Comparison of ENCODE assay signal across 1 cellular context in the genomic region with DNA sequence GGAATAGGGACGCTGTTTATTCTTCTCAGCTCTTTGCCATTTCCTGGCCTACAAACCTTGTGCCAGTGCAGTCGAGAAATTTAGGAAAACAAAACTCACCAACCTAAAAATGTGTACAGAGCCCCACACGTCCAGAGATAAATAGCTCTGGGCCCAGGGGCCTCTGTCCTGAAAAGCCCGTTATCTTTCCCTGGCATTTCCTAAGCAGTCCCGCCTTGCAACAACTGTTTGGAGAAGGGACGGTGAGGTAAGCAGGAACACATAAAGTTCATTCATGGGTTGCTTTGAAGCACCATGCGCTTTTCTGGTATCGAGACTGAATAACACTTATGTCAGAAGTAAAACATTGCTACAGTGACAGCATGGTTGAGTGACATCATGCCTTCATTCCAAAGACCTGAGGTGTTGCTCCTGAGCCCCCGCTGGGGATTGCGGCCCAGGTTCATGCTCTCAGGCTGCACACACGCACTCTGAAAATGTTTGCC.
TF ChIP-seq lines count a peak whose summit lies in the region.

No MANE protein-coding gene starts in this region.

TF ChIP-seq in HepG2, 621 proteins besides CTCF, POLR2A, EP300 and RAD21 (continued from another document and continues in another):
- TF ChIP-seq ZIK1 (CRISPR knock-in tag; IDR thresholded peaks at IDR 0.05; ENCODE audit: borderline replicate concordance, low read depth) (no peak), ZKSCAN1 (IDR thresholded peaks at IDR 0.05; ENCODE audit: low read length) (no peak), NFE2L1 (CRISPR knock-in tag; IDR thresholded peaks at IDR 0.05; ENCODE audit: borderline replicate concordance) (no peak), ZNF615 (CRISPR knock-in tag; IDR thresholded peaks at IDR 0.05; ENCODE audit: borderline replicate concordance) (0 out of 2 replicates have a peak, but pooled peaks have one; percentile 18), MBD4 (IDR thresholded peaks at IDR 0.05; ENCODE audit: borderline replicate concordance, low read length) (no peak), SMAD1 (CRISPR knock-in tag; IDR thresholded peaks at IDR 0.05; ENCODE audit: borderline replicate concordance, low read depth) (no peak), ZNF207 (IDR thresholded peaks at IDR 0.05; ENCODE audit: borderline replicate concordance) (no peak), ZNF12 (CRISPR knock-in tag; IDR thresholded peaks at IDR 0.05) (no peak), ZNF839 (CRISPR knock-in tag; IDR thresholded peaks at IDR 0.05; ENCODE audit: borderline replicate concordance) (no peak), KMT2A (CRISPR knock-in tag; IDR thresholded peaks at IDR 0.05) (no peak), MAFG (CRISPR knock-in tag; IDR thresholded peaks at IDR 0.05) (no peak), ZNF30 (CRISPR knock-in tag; IDR thresholded peaks at IDR 0.05) (no peak), ISL2 (CRISPR knock-in tag; IDR thresholded peaks at IDR 0.05) (peak; percentile 84), PHF8 (CRISPR knock-in tag; IDR thresholded peaks at IDR 0.05) (no peak), ZFX (CRISPR knock-in tag; IDR thresholded peaks at IDR 0.05; ENCODE audit: low read depth) (peak; percentile 31; the same call in 1 of the 2 replicates), CBX1 (IDR thresholded peaks at IDR 0.05; ENCODE audit: low read depth) (no peak), PCBP1 (IDR thresholded peaks at IDR 0.05; ENCODE audit: borderline replicate concordance, low read depth, low read length) (no peak), TAF15 (IDR thresholded peaks at IDR 0.05; ENCODE audit: low read depth, low read length, poor library complexity, severe bottlenecking) (no peak), SAP130 (CRISPR knock-in tag; IDR thresholded peaks at IDR 0.05; ENCODE audit: low read depth) (peak; percentile 73), ZNF256 (CRISPR knock-in tag; conservative IDR thresholded peaks at IDR 0.05) (no peak)
- TF ChIP-seq, protein P1, sequence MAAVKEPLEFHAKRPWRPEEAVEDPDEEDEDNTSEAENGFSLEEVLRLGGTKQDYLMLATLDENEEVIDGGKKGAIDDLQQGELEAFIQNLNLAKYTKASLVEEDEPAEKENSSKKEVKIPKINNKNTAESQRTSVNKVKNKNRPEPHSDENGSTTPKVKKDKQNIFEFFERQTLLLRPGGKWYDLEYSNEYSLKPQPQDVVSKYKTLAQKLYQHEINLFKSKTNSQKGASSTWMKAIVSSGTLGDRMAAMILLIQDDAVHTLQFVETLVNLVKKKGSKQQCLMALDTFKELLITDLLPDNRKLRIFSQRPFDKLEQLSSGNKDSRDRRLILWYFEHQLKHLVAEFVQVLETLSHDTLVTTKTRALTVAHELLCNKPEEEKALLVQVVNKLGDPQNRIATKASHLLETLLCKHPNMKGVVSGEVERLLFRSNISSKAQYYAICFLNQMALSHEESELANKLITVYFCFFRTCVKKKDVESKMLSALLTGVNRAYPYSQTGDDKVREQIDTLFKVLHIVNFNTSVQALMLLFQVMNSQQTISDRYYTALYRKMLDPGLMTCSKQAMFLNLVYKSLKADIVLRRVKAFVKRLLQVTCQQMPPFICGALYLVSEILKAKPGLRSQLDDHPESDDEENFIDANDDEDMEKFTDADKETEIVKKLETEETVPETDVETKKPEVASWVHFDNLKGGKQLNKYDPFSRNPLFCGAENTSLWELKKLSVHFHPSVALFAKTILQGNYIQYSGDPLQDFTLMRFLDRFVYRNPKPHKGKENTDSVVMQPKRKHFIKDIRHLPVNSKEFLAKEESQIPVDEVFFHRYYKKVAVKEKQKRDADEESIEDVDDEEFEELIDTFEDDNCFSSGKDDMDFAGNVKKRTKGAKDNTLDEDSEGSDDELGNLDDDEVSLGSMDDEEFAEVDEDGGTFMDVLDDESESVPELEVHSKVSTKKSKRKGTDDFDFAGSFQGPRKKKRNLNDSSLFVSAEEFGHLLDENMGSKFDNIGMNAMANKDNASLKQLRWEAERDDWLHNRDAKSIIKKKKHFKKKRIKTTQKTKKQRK (IDR thresholded peaks at IDR 0.05; ENCODE audit: low read length), result no peak
- TF ChIP-seq, protein P2, sequence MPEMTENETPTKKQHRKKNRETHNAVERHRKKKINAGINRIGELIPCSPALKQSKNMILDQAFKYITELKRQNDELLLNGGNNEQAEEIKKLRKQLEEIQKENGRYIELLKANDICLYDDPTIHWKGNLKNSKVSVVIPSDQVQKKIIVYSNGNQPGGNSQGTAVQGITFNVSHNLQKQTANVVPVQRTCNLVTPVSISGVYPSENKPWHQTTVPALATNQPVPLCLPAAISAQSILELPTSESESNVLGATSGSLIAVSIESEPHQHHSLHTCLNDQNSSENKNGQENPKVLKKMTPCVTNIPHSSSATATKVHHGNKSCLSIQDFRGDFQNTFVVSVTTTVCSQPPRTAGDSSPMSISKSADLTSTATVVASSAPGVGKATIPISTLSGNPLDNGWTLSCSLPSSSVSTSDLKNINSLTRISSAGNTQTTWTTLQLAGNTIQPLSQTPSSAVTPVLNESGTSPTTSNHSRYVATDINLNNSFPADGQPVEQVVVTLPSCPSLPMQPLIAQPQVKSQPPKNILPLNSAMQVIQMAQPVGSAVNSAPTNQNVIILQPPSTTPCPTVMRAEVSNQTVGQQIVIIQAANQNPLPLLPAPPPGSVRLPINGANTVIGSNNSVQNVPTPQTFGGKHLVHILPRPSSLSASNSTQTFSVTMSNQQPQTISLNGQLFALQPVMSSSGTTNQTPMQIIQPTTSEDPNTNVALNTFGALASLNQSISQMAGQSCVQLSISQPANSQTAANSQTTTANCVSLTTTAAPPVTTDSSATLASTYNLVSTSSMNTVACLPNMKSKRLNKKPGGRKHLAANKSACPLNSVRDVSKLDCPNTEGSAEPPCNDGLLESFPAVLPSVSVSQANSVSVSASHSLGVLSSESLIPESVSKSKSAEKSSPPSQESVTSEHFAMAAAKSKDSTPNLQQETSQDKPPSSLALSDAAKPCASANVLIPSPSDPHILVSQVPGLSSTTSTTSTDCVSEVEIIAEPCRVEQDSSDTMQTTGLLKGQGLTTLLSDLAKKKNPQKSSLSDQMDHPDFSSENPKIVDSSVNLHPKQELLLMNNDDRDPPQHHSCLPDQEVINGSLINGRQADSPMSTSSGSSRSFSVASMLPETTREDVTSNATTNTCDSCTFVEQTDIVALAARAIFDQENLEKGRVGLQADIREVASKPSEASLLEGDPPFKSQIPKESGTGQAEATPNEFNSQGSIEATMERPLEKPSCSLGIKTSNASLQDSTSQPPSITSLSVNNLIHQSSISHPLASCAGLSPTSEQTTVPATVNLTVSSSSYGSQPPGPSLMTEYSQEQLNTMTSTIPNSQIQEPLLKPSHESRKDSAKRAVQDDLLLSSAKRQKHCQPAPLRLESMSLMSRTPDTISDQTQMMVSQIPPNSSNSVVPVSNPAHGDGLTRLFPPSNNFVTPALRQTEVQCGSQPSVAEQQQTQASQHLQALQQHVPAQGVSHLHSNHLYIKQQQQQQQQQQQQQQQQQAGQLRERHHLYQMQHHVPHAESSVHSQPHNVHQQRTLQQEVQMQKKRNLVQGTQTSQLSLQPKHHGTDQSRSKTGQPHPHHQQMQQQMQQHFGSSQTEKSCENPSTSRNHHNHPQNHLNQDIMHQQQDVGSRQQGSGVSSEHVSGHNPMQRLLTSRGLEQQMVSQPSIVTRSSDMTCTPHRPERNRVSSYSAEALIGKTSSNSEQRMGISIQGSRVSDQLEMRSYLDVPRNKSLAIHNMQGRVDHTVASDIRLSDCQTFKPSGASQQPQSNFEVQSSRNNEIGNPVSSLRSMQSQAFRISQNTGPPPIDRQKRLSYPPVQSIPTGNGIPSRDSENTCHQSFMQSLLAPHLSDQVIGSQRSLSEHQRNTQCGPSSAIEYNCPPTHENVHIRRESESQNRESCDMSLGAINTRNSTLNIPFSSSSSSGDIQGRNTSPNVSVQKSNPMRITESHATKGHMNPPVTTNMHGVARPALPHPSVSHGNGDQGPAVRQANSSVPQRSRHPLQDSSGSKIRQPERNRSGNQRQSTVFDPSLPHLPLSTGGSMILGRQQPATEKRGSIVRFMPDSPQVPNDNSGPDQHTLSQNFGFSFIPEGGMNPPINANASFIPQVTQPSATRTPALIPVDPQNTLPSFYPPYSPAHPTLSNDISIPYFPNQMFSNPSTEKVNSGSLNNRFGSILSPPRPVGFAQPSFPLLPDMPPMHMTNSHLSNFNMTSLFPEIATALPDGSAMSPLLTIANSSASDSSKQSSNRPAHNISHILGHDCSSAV (CRISPR knock-in tag; IDR thresholded peaks at IDR 0.05; ENCODE audit: borderline replicate concordance), result no peak
- TF ChIP-seq, protein P3, sequence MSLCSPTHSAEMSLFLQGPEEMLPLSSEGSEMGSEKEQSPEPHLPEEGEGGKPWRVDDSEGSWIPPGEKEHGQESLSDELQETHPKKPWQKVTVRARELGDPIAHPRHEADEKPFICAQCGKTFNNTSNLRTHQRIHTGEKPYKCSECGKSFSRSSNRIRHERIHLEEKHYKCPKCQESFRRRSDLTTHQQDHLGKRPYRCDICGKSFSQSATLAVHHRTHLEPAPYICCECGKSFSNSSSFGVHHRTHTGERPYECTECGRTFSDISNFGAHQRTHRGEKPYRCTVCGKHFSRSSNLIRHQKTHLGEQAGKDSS (CRISPR knock-in tag; IDR thresholded peaks at IDR 0.05; ENCODE audit: borderline replicate concordance, low read depth), result no peak
- TF ChIP-seq, protein P4, sequence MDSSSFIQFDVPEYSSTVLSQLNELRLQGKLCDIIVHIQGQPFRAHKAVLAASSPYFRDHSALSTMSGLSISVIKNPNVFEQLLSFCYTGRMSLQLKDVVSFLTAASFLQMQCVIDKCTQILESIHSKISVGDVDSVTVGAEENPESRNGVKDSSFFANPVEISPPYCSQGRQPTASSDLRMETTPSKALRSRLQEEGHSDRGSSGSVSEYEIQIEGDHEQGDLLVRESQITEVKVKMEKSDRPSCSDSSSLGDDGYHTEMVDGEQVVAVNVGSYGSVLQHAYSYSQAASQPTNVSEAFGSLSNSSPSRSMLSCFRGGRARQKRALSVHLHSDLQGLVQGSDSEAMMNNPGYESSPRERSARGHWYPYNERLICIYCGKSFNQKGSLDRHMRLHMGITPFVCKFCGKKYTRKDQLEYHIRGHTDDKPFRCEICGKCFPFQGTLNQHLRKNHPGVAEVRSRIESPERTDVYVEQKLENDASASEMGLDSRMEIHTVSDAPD (CRISPR knock-in tag; IDR thresholded peaks at IDR 0.05), result 0 out of 2 replicates have a peak, but pooled peaks have one; percentile 23
- TF ChIP-seq, protein P5, sequence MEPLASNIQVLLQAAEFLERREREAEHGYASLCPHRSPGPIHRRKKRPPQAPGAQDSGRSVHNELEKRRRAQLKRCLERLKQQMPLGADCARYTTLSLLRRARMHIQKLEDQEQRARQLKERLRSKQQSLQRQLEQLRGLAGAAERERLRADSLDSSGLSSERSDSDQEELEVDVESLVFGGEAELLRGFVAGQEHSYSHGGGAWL (CRISPR knock-in tag; IDR thresholded peaks at IDR 0.05), result no peak
- TF ChIP-seq, protein P6, sequence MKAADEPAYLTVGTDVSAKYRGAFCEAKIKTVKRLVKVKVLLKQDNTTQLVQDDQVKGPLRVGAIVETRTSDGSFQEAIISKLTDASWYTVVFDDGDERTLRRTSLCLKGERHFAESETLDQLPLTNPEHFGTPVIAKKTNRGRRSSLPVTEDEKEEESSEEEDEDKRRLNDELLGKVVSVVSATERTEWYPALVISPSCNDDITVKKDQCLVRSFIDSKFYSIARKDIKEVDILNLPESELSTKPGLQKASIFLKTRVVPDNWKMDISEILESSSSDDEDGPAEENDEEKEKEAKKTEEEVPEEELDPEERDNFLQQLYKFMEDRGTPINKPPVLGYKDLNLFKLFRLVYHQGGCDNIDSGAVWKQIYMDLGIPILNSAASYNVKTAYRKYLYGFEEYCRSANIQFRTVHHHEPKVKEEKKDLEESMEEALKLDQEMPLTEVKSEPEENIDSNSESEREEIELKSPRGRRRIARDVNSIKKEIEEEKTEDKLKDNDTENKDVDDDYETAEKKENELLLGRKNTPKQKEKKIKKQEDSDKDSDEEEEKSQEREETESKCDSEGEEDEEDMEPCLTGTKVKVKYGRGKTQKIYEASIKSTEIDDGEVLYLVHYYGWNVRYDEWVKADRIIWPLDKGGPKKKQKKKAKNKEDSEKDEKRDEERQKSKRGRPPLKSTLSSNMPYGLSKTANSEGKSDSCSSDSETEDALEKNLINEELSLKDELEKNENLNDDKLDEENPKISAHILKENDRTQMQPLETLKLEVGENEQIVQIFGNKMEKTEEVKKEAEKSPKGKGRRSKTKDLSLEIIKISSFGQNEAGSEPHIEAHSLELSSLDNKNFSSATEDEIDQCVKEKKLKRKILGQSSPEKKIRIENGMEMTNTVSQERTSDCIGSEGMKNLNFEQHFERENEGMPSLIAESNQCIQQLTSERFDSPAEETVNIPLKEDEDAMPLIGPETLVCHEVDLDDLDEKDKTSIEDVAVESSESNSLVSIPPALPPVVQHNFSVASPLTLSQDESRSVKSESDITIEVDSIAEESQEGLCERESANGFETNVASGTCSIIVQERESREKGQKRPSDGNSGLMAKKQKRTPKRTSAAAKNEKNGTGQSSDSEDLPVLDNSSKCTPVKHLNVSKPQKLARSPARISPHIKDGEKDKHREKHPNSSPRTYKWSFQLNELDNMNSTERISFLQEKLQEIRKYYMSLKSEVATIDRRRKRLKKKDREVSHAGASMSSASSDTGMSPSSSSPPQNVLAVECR (CRISPR knock-in tag; IDR thresholded peaks at IDR 0.05; ENCODE audit: borderline replicate concordance), result peak; percentile 38; the same call in 1 of the 2 replicates
- TF ChIP-seq, protein P7, sequence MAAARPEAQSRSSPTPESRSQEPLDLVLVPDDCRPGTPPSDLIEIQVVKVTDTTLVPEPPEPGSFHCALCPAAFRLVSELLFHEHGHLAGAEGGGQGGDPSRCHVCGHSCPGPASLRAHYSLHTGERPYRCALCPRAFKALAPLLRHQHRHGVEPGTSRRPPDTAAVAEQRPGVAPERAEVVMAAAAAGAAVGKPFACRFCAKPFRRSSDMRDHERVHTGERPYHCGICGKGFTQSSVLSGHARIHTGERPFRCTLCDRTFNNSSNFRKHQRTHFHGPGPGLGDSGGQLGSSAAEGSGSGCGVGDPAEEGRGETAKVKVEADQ (CRISPR knock-in tag; IDR thresholded peaks at IDR 0.05; ENCODE audit: borderline replicate concordance), result no peak
- TF ChIP-seq, protein P8, sequence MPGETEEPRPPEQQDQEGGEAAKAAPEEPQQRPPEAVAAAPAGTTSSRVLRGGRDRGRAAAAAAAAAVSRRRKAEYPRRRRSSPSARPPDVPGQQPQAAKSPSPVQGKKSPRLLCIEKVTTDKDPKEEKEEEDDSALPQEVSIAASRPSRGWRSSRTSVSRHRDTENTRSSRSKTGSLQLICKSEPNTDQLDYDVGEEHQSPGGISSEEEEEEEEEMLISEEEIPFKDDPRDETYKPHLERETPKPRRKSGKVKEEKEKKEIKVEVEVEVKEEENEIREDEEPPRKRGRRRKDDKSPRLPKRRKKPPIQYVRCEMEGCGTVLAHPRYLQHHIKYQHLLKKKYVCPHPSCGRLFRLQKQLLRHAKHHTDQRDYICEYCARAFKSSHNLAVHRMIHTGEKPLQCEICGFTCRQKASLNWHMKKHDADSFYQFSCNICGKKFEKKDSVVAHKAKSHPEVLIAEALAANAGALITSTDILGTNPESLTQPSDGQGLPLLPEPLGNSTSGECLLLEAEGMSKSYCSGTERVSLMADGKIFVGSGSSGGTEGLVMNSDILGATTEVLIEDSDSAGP (CRISPR knock-in tag; IDR thresholded peaks at IDR 0.05; ENCODE audit: borderline replicate concordance), result no peak
- TF ChIP-seq, protein P9, sequence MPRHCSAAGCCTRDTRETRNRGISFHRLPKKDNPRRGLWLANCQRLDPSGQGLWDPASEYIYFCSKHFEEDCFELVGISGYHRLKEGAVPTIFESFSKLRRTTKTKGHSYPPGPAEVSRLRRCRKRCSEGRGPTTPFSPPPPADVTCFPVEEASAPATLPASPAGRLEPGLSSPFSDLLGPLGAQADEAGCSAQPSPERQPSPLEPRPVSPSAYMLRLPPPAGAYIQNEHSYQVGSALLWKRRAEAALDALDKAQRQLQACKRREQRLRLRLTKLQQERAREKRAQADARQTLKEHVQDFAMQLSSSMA (CRISPR knock-in tag; IDR thresholded peaks at IDR 0.05), result no peak
